3 cellular contexts compared by ENCODE assay signal in genomic region chr4:26621366-26621765, GRCh38.
TF ChIP-seq lines count a peak whose summit lies in the region.

No MANE protein-coding gene starts in this region.

TF ChIP-seq in A549, 52 proteins besides CTCF, POLR2A, EP300 and RAD21:
- TF ChIP-seq HDAC2 (IDR thresholded peaks at IDR 0.05) (no peak), MAFK (IDR thresholded peaks at IDR 0.05; ENCODE audit: partially characterized antibody) (peak; percentile 84)

TF ChIP-seq in IMR-90, 13 proteins besides CTCF, POLR2A, EP300 and RAD21:
- TF ChIP-seq CEBPB (IDR thresholded peaks at IDR 0.05; ENCODE audit: low read depth, low read length), result no peak
- TF ChIP-seq CHD1 (IDR thresholded peaks at IDR 0.05; ENCODE audit: low read depth, low read length), result no peak
- peak; percentile 96 for TF ChIP-seq MAFK (IDR thresholded peaks at IDR 0.05; ENCODE audit: low read depth, low read length)

TF ChIP-seq in K562, 482 proteins besides CTCF, POLR2A, EP300 and RAD21:
- peak; percentile 95 for TF ChIP-seq ZNF316 (IDR thresholded peaks at IDR 0.05)
- TF ChIP-seq MAFG (tag; conservative IDR thresholded peaks at IDR 0.05), result peak; percentile 92
- TF ChIP-seq MAFF (IDR thresholded peaks at IDR 0.05; ENCODE audit: low read length), result peak; percentile 95
- TF ChIP-seq CGGBP1 (CRISPR knock-in tag; IDR thresholded peaks at IDR 0.05), result no peak
- TF ChIP-seq NFE2 (IDR thresholded peaks at IDR 0.05; ENCODE audit: low read depth), result 0 out of 2 replicates have a peak, but pooled peaks have one; percentile 13
- TF ChIP-seq MAFK (IDR thresholded peaks at IDR 0.05; ENCODE audit: low read length), result peak; percentile 96
- TF ChIP-seq BCLAF1 (IDR thresholded peaks at IDR 0.05; ENCODE audit: borderline replicate concordance in 1 of 2, control insufficient read depth in 1 of 2, low read depth in 2 of 2, low read length in 1 of 2), result no peak
- peak; percentile 90 for TF ChIP-seq C11orf30 (IDR thresholded peaks at IDR 0.05; ENCODE audit: low read depth)
